Comparison of ENCODE assay signal across 16 cellular contexts in the genomic region with DNA sequence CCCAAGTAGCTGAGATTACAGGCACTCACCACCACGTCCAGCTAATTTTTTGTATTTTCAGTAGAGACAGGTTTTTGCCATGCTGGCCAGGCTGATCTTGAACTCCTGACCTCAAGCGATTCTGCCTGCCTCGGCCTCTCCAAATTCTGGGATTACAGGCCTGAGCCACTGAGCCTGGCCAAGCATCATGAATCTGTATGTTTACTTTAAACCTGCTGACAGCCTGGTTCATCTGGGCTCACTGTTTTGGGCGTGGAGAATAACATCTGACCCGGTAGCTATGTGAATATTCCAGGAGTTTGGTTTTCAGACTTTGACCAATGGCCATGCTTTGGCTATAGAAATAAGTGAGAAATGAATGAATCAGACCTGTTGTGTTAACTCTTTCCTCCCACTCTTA. TPM values are rescaled to one million over a fixed set of nuclear protein-coding genes. Genes with fewer than 3 reads are reported as not detected.
"Had no signal": no experiment of that assay in that cellular context is flagged by ENCODE, and none has a peak within 500 bp of the region (broad histone marks: within the 10 kb centered on the region; RNA-seq: fewer than 3 reads in every experiment).

No MANE protein-coding gene starts in this region.

RNA-seq across cellular contexts. Expression of a gene that starts 26.3 kb away (rescaled TPM):
- total RNA-seq: natural killer cell treated with Interleukin-12 subunit alpha and Interleukin-12 subunit beta and Interleukin-15 and Interleukin-18, amount 100 ng/mL, for 72 hours; neural crest cell; omental fat pad; osteocyte; pancreas; posterior vena cava; prostate gland; pulmonary artery endothelial cell; right atrium auricular region; sciatic nerve; smooth muscle cell; spleen; suprapubic skin; transverse colon; ureter; vagina had no signal

RNA-seq across cellular contexts. Expression of a gene that starts 41.8 kb away (rescaled TPM):
- total RNA-seq: natural killer cell treated with Interleukin-12 subunit alpha and Interleukin-12 subunit beta and Interleukin-15 and Interleukin-18, amount 100 ng/mL, for 72 hours; neural crest cell; posterior vena cava; prostate gland; sciatic nerve; smooth muscle cell; transverse colon; ureter had no signal
